17 cellular contexts compared by ENCODE assay signal in genomic region chr6:151075943-151076555, GRCh38.
"Had no signal": no experiment of that assay in that cellular context is flagged by ENCODE, and none has a peak within 500 bp of the region (broad histone marks: within the 10 kb centered on the region; RNA-seq: fewer than 3 reads in every experiment).

No MANE protein-coding gene starts in this region.

- H3K27me3 Mint-ChIP-seq: activated CD4-positive, alpha-beta T cell treated with anti-CD3 and anti-CD28 coated beads, Interleukin-2, amount 10 ng/mL, durations not matched to agents 7 days and 5 days; stimulated activated naive B cell treated with anti-CD40 and anti-IgM and Interleukin-4, amounts not matched to agents 10 μg/mL and 1 μg/mL and 100 μg/mL, for 72 hours had no signal

- H3K4me3 Mint-ChIP-seq: activated CD4-positive, alpha-beta T cell treated with anti-CD3 and anti-CD28 coated beads, Interleukin-2, amount 10 ng/mL, durations not matched to agents 7 days and 5 days; activated CD8-positive, alpha-beta T cell treated with anti-CD3 and anti-CD28 coated beads, Interleukin-2, amount 10 ng/mL, durations not matched to agents 7 days and 5 days; nephron; stimulated activated naive B cell treated with anti-CD40 and anti-IgM and Interleukin-4, amounts not matched to agents 10 μg/mL and 1 μg/mL and 100 μg/mL, for 72 hours had no signal

- H3K4me1 Mint-ChIP-seq: activated CD4-positive, alpha-beta T cell treated with anti-CD3 and anti-CD28 coated beads, Interleukin-2, amount 10 ng/mL, durations not matched to agents 7 days and 5 days had no signal

- DNase-seq: activated CD4-positive, alpha-beta T cell treated with anti-CD3 and anti-CD28 coated beads, Interleukin-2, amount 10 ng/mL, durations not matched to agents 7 days and 5 days; activated CD8-positive, alpha-beta memory T cell treated with anti-CD3 and anti-CD28 coated beads, Interleukin-2, amount 50 U/mL, for 4 hours; activated CD8-positive, alpha-beta T cell treated with anti-CD3 and anti-CD28 coated beads, Interleukin-2, amount 10 ng/mL, durations not matched to agents 7 days and 5 days; activated effector memory CD4-positive, alpha-beta T cell treated with Interleukin-2 at 50 U/mL for 16 hours; activated naive CD4-positive, alpha-beta T cell treated with anti-CD3 and anti-CD28 coated beads, Interleukin-2, amount 50 U/mL, for 16 hours; activated T-cell treated with anti-CD3 and anti-CD28 coated beads, Interleukin-2, amount 50 U/mL, for 48 hours; dermis blood vessel endothelial cell; effector memory CD4-positive, alpha-beta T cell; hypothalamus; lower lobe of right lung; retina; small intestine; stimulated activated CD4-positive, alpha-beta T cell treated with anti-CD3 and anti-CD28 coated beads, Interleukin-4, amount 100 ng/mL, for 4 hours; stimulated activated naive B cell treated with anti-CD40 and anti-IgM and Interleukin-4, amounts not matched to agents 10 μg/mL and 1 μg/mL and 100 μg/mL, for 72 hours; T1000; upper lobe of left lung had no signal

- H3K27ac Mint-ChIP-seq: activated CD4-positive, alpha-beta T cell treated with anti-CD3 and anti-CD28 coated beads, Interleukin-2, amount 10 ng/mL, durations not matched to agents 7 days and 5 days; activated CD8-positive, alpha-beta T cell treated with anti-CD3 and anti-CD28 coated beads, Interleukin-2, amount 10 ng/mL, durations not matched to agents 7 days and 5 days; stimulated activated naive B cell treated with anti-CD40 and anti-IgM and Interleukin-4, amounts not matched to agents 10 μg/mL and 1 μg/mL and 100 μg/mL, for 72 hours had no signal

- ATAC-seq: activated CD8-positive, alpha-beta T cell treated with anti-CD3 and anti-CD28 coated beads, Interleukin-2, amount 10 ng/mL, durations not matched to agents 7 days and 5 days; lower lobe of right lung; stimulated activated naive B cell treated with anti-CD40 and anti-IgM and Interleukin-4, amounts not matched to agents 10 μg/mL and 1 μg/mL and 100 μg/mL, for 72 hours had no signal
